In genomic region chr5:61624553-61624952, GRCh38 we compare ENCODE assay signal across 13 cellular contexts.
A peak's percentile ranks its signal among the peaks of the same experiment; 100 is the strongest.
DNase-seq lines count a peak whose midpoint lies in the region; ATAC-seq and TF ChIP-seq lines count a peak whose summit lies in the region.
"Had no signal": no experiment of that assay in that cellular context is flagged by ENCODE, and none has a peak within 500 bp of the region (broad histone marks: within the 10 kb centered on the region; RNA-seq: fewer than 3 reads in every experiment).

No MANE protein-coding gene starts in this region.

- no peaks in the 10 kb centered on the region for H3K9me3 Mint-ChIP-seq in central memory CD8-positive, alpha-beta T cell
- H3K9me3 Mint-ChIP-seq in activated CD8-positive, alpha-beta T cell treated with anti-CD3 and anti-CD28 coated beads for 36 hours, result no peaks in the 10 kb centered on the region
- H3K9me3 Mint-ChIP-seq: activated CD4-positive, alpha-beta T cell treated with anti-CD3 and anti-CD28 coated beads, Interleukin-2, amount 10 ng/mL, durations not matched to agents 24 days and 14 days had no signal

- H3K36me3 Mint-ChIP-seq in central memory CD8-positive, alpha-beta T cell (ENCODE audit: insufficient read depth), result no peaks in the 10 kb centered on the region
- no peaks in the 10 kb centered on the region for H3K36me3 Mint-ChIP-seq in activated CD8-positive, alpha-beta T cell treated with anti-CD3 and anti-CD28 coated beads for 36 hours (ENCODE audit: low read depth)

- DNase-seq in central memory CD8-positive, alpha-beta T cell (ENCODE audit: low spot score in 2 of 2), result no peak
- no peak for DNase-seq in activated CD8-positive, alpha-beta T cell treated with anti-CD3 and anti-CD28 coated beads for 36 hours
- DNase-seq in SHP77 (lab: John Stamatoyannopoulos, UW), result no peak
- DNase-seq: activated CD4-positive, alpha-beta T cell treated with anti-CD3 and anti-CD28 coated beads, Interleukin-2, amount 10 ng/mL, durations not matched to agents 24 days and 14 days; activated CD8-positive, alpha-beta memory T cell treated with anti-CD3 and anti-CD28 coated beads, Interleukin-2, amount 50 U/mL, for 48 hours; activated naive CD4-positive, alpha-beta T cell; transverse colon had no signal

- H3K9me3 ChIP-seq in BLaER1, result no peaks in the 10 kb centered on the region
- no peaks in the 10 kb centered on the region for H3K9me3 ChIP-seq in parathyroid adenoma (ENCODE audit: control insufficient read depth, low read length)
- H3K9me3 ChIP-seq: transverse colon had no signal

- peaks cover 26% of the 10 kb centered on the region for H3K27me3 ChIP-seq in BLaER1
- no peaks in the 10 kb centered on the region for H3K27me3 ChIP-seq in layer of hippocampus (ENCODE audit: control insufficient read depth, insufficient read depth, low read length)
- no peaks in the 10 kb centered on the region for H3K27me3 ChIP-seq in parathyroid adenoma (ENCODE audit: control insufficient read depth, insufficient read depth, low read length)
- H3K27me3 ChIP-seq: transverse colon had no signal

- H2AFZ ChIP-seq in parathyroid adenoma, result peak overlapping the region; percentile 99

- no peak overlapping the region for H3K4me3 ChIP-seq in BLaER1
- no peak overlapping the region for H3K4me3 ChIP-seq in parathyroid adenoma (ENCODE audit: low read depth, low read length)

- TF ChIP-seq CTCF in parathyroid adenoma (IDR thresholded peaks at IDR 0.05), result no peak
- TF ChIP-seq CTCF in activated CD8-positive, alpha-beta T cell treated with anti-CD3 and anti-CD28 coated beads for 36 hours (IDR thresholded peaks at IDR 0.05), result no peak

- H3K36me3 ChIP-seq in BLaER1 (no peaks in the 10 kb centered on the region), parathyroid adenoma (ENCODE audit: control insufficient read depth, insufficient read depth, low read length) (no peaks in the 10 kb centered on the region)
- H3K36me3 ChIP-seq: transverse colon had no signal

- H3K4me2 ChIP-seq in BLaER1 (peak overlapping the region; percentile 97; the same call in 1 of the 2 replicates), parathyroid adenoma (ENCODE audit: low read length) (no peak overlapping the region)

- H3K9ac ChIP-seq in BLaER1 (no peak overlapping the region), parathyroid adenoma (no peak overlapping the region)

- no peaks in the 10 kb centered on the region for H3K79me2 ChIP-seq in parathyroid adenoma

- H3K4me1 ChIP-seq in BLaER1 (peaks cover 41% of the 10 kb centered on the region), parathyroid adenoma (peaks cover 5% of the 10 kb centered on the region)

- peaks cover 7% of the 10 kb centered on the region; the same call in 1 of the 2 replicates for H4K20me1 ChIP-seq in BLaER1

- no peaks in the 10 kb centered on the region for H3K4me1 Mint-ChIP-seq in central memory CD8-positive, alpha-beta T cell
- peaks cover 10% of the 10 kb centered on the region for H3K4me1 Mint-ChIP-seq in activated CD8-positive, alpha-beta T cell treated with anti-CD3 and anti-CD28 coated beads for 36 hours (ENCODE audit: low read depth)
- H3K4me1 Mint-ChIP-seq: activated CD4-positive, alpha-beta T cell treated with anti-CD3 and anti-CD28 coated beads, Interleukin-2, amount 10 ng/mL, durations not matched to agents 24 days and 14 days had no signal

- POLR2A ChIA-PET in activated CD8-positive, alpha-beta T cell treated with anti-CD3 and anti-CD28 coated beads for 36 hours (lab: Charles Lee), result no interaction called here

- CTCF ChIA-PET in activated CD8-positive, alpha-beta T cell treated with anti-CD3 and anti-CD28 coated beads for 36 hours (lab: Charles Lee), result interaction anchor here (1.5 to 3.6 kb wide), 3 partner anchors 10 to 570 kb away, joined by 4 to 17 read pairs (median 7); no protein-coding TSS in a partner anchor

- no peak overlapping the region for H3K27ac Mint-ChIP-seq in central memory CD8-positive, alpha-beta T cell (ENCODE audit: low read depth)
- H3K27ac Mint-ChIP-seq in activated CD8-positive, alpha-beta T cell treated with anti-CD3 and anti-CD28 coated beads for 36 hours, result no peak overlapping the region
- H3K27ac Mint-ChIP-seq: activated CD4-positive, alpha-beta T cell treated with anti-CD3 and anti-CD28 coated beads, Interleukin-2, amount 10 ng/mL, durations not matched to agents 24 days and 14 days had no signal

- no peak for ATAC-seq in central memory CD8-positive, alpha-beta T cell (replicated peaks; ENCODE audit: extremely low read depth, poor library complexity, severe bottlenecking)
- ATAC-seq in GM19328 (IDR thresholded peaks at IDR 0.05; ENCODE audit: unreplicated experiment) (no peak), GM21528 (IDR thresholded peaks at IDR 0.05; ENCODE audit: low FRiP score, unreplicated experiment) (no peak)
- ATAC-seq in activated CD8-positive, alpha-beta T cell treated with anti-CD3 and anti-CD28 coated beads for 36 hours, result no peak

- intact Hi-C loops in activated CD8-positive, alpha-beta T cell treated with anti-CD3 and anti-CD28 coated beads for 36 hours (cut with micrococcal nuclease), result no loop called here

- H3K4me3 Mint-ChIP-seq in central memory CD8-positive, alpha-beta T cell, result peak overlapping the region; percentile 52
- no peak overlapping the region for H3K4me3 Mint-ChIP-seq in activated CD8-positive, alpha-beta T cell treated with anti-CD3 and anti-CD28 coated beads for 36 hours

- H3K27me3 Mint-ChIP-seq in central memory CD8-positive, alpha-beta T cell, result peaks cover 68% of the 10 kb centered on the region
- peaks cover 39% of the 10 kb centered on the region for H3K27me3 Mint-ChIP-seq in activated CD8-positive, alpha-beta T cell treated with anti-CD3 and anti-CD28 coated beads for 36 hours

- no peak overlapping the region for H3K27ac ChIP-seq in BLaER1
- H3K27ac ChIP-seq in layer of hippocampus (ENCODE audit: low read depth, low read length), result peak overlapping the region; percentile 89
- peak overlapping the region; percentile 84 for H3K27ac ChIP-seq in parathyroid adenoma
- H3K27ac ChIP-seq: epithelial cell of prostate had no signal
